ENCODE assay signal across 1 cellular context in the genomic region with DNA sequence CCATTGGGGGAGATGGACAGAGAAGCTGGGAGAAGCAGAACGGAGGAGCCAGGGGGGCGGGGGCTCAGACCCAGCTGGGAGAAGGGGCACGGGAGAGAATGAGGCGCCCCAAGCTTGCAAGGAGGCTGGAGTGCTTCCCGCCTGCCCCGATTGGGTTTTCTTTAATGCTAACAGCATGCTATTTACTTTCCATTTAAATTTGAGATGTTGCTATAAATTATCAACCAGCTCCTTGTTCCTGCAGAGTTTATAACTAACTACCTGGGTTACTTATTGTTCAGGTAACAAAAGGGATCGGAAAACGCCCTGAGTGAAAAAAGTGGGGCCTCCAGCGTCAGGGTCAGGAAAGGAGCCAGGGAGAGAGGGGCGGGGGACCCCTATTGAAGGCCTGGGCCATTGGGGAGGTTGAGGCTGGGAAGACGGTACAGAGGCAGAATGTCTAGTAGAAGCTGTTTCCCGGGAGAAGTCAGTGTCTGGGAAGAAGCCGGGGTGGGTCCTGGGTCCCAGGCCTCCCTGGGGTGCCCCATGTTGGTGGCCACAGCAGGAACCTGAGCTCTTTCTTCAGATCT.
TF ChIP-seq lines count a peak whose summit lies in the region.

No MANE protein-coding gene starts in this region.

TF ChIP-seq in A549, 52 proteins besides CTCF, POLR2A, EP300 and RAD21:
- TF ChIP-seq ESRRA (IDR thresholded peaks at IDR 0.05; ENCODE audit: borderline replicate concordance, low read length) (no peak), HOXB5 (CRISPR knock-in tag; IDR thresholded peaks at IDR 0.05) (no peak), CBX8 (IDR thresholded peaks at IDR 0.05) (no peak), EHF (CRISPR knock-in tag; IDR thresholded peaks at IDR 0.05) (peak; percentile 25; the same call in 1 of the 2 replicates)
- TF ChIP-seq, protein P1, sequence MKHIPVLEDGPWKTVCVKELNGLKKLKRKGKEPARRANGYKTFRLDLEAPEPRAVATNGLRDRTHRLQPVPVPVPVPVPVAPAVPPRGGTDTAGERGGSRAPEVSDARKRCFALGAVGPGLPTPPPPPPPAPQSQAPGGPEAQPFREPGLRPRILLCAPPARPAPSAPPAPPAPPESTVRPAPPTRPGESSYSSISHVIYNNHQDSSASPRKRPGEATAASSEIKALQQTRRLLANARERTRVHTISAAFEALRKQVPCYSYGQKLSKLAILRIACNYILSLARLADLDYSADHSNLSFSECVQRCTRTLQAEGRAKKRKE (CRISPR knock-in tag; IDR thresholded peaks at IDR 0.05; ENCODE audit: low read depth): no peak
- TF ChIP-seq, protein P2, sequence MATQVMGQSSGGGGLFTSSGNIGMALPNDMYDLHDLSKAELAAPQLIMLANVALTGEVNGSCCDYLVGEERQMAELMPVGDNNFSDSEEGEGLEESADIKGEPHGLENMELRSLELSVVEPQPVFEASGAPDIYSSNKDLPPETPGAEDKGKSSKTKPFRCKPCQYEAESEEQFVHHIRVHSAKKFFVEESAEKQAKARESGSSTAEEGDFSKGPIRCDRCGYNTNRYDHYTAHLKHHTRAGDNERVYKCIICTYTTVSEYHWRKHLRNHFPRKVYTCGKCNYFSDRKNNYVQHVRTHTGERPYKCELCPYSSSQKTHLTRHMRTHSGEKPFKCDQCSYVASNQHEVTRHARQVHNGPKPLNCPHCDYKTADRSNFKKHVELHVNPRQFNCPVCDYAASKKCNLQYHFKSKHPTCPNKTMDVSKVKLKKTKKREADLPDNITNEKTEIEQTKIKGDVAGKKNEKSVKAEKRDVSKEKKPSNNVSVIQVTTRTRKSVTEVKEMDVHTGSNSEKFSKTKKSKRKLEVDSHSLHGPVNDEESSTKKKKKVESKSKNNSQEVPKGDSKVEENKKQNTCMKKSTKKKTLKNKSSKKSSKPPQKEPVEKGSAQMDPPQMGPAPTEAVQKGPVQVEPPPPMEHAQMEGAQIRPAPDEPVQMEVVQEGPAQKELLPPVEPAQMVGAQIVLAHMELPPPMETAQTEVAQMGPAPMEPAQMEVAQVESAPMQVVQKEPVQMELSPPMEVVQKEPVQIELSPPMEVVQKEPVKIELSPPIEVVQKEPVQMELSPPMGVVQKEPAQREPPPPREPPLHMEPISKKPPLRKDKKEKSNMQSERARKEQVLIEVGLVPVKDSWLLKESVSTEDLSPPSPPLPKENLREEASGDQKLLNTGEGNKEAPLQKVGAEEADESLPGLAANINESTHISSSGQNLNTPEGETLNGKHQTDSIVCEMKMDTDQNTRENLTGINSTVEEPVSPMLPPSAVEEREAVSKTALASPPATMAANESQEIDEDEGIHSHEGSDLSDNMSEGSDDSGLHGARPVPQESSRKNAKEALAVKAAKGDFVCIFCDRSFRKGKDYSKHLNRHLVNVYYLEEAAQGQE (IDR thresholded peaks at IDR 0.05): no peak
